ENCODE assay signal across 15 cellular contexts in the genomic region with DNA sequence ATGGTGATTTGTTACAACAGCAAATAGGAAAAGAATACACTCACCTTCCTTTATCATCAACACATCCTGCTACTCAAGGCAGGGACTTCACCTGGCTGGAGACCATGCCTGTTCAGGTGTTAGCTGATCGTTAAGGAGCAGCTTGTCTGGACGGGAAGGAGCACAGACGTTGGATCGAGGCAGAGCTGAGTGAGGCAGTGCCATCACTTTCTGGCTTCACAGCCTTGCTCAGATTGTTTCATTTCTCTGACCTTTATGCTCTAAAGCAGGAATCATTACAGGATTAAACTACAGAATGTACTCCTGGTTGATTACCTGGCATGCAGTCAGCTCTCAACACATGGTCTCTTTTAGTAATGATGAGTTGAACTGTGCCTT.
DNase-seq lines count a peak whose midpoint lies in the region; ATAC-seq, FAIRE-seq and TF ChIP-seq lines count a peak whose summit lies in the region.
"Had no signal": no experiment of that assay in that cellular context is flagged by ENCODE, and none has a peak within 500 bp of the region (broad histone marks: within the 10 kb centered on the region; RNA-seq: fewer than 3 reads in every experiment).

No MANE protein-coding gene starts in this region.

- no peak for FAIRE-seq in HepG2 (lab: Jason Lieb, UNC)
- FAIRE-seq: islet of Langerhans had no signal

- H3K27ac ChIP-seq in liver (ENCODE audit: low read depth in 1 of 2, low read length in 2 of 2) (peak overlapping the region; percentile 19 to 54), HepG2 (ENCODE audit: extremely low read length, insufficient read depth, low read length) (no peak overlapping the region), esophagus squamous epithelium (peak overlapping the region; percentile 60 to 82 (median 73)), prostate gland (peak overlapping the region; percentile 62 to 66)
- H3K27ac ChIP-seq: neural progenitor cell had no signal

- H3K4me1 ChIP-seq in liver (ENCODE audit: control insufficient read depth in 4 of 4, insufficient read depth in 4 of 4, low read length in 3 of 4): peaks cover 0 to 13% (median 5%) of the 10 kb centered on the region in 4 donors
- H3K4me1 ChIP-seq in HepG2 (ENCODE audit: insufficient read depth, low read length): no peaks in the 10 kb centered on the region
- peaks cover 0 to 67% (median 31%) of the 10 kb centered on the region in 3 donors for H3K4me1 ChIP-seq in esophagus squamous epithelium
- H3K4me1 ChIP-seq in prostate gland (replicated peaks): no peaks in the 10 kb centered on the region
- H3K4me1 ChIP-seq in HAP-1: peaks cover 9% of the 10 kb centered on the region
- H3K4me1 ChIP-seq: neural progenitor cell had no signal

- H3K4me3 ChIP-seq in liver (ENCODE audit: low read depth in 1 of 3, low read length in 3 of 3): no peak overlapping the region
- no peak overlapping the region for H3K4me3 ChIP-seq in HepG2 (replicated peaks in 1 of 3; ENCODE audit: insufficient read depth in 1 of 3, low read depth in 2 of 3, low read length in 3 of 3)
- peak overlapping the region in 1 of 4 donors; percentile 40 for H3K4me3 ChIP-seq in esophagus squamous epithelium
- H3K4me3 ChIP-seq in prostate gland: no peak overlapping the region
- H3K4me3 ChIP-seq in HAP-1: no peak overlapping the region
- H3K4me3 ChIP-seq: neural progenitor cell had no signal

- H3K4me2 ChIP-seq in HepG2 (ENCODE audit: low read depth, low read length): no peak overlapping the region
- H3K4me2 ChIP-seq: neural progenitor cell had no signal

- TF ChIP-seq CTCF in liver (IDR thresholded peaks at IDR 0.05; ENCODE audit: low read depth, low read length, missing input control) (no peak), HepG2 (CRISPR knock-in tag; IDR thresholded peaks at IDR 0.05) (no peak), esophagus squamous epithelium (IDR thresholded peaks at IDR 0.05) (no peak), prostate gland (IDR thresholded peaks at IDR 0.05) (no peak)

- CTCF ChIA-PET in HepG2 (lab: Yijun Ruan, JAX; ENCODE audit: low intra/inter-chr PET ratio, low total read pairs): no interaction called here

- H2AFZ ChIP-seq in HepG2 (ENCODE audit: low read length): no peak overlapping the region
- H2AFZ ChIP-seq: neural progenitor cell had no signal

- in situ Hi-C loops in HepG2 (cut with HindIII; ENCODE audit: extremely low pct_ligation_motif_present, low pct_unique_long_range_greater_than_20kb) (no loop called here), HAP-1 (cut with MboI; ENCODE audit: low sequenced_read_pairs) (no loop called here)

- H3K9me3 ChIP-seq in liver (ENCODE audit: control insufficient read depth in 4 of 4, low read length in 3 of 4) (no peaks in the 10 kb centered on the region), HepG2 (ENCODE audit: low read length) (no peaks in the 10 kb centered on the region), esophagus squamous epithelium (no peaks in the 10 kb centered on the region), prostate gland (no peaks in the 10 kb centered on the region), HAP-1 (peaks cover 5% of the 10 kb centered on the region; the same call in 1 of the 2 replicates)

- H3K79me2 ChIP-seq in HepG2 (ENCODE audit: insufficient read depth, low read length): no peaks in the 10 kb centered on the region

- BruUV-seq in HepG2 (replicated peaks; lab: Mats Ljungman, UMichigan): no TSS peak

- H4K20me1 ChIP-seq in HepG2 (ENCODE audit: insufficient read depth, low read length): no peaks in the 10 kb centered on the region

- no peak for ATAC-seq in HepG2
- ATAC-seq in HG03095 (IDR thresholded peaks at IDR 0.05; ENCODE audit: unreplicated experiment): no peak
- no peak for ATAC-seq in GM18498 (IDR thresholded peaks at IDR 0.05; ENCODE audit: unreplicated experiment)

- DNase-seq in HepG2 (ENCODE audit: low spot score): no peak
- no peak for DNase-seq in esophagus squamous epithelium (lab: John Stamatoyannopoulos, UW)
- no peak for DNase-seq in prostate gland (ENCODE audit: low spot score)
- no peak for DNase-seq in HAP-1 (ENCODE audit: low spot score in 2 of 2)
- no peak for DNase-seq in stimulated activated naive CD4-positive, alpha-beta T cell treated with Interleukin-2 at 50 U/mL for 16 hours (lab: John Stamatoyannopoulos, UW)
- DNase-seq: activated naive CD4-positive, alpha-beta T cell treated with Interleukin-2 at 50 U/mL for 16 hours; DMS79; MV-4-11; NCI-H345; RPMI8226 had no signal

- 72% methylated on average over 4 of the region's 4 CpGs for WGBS in liver
- 38% methylated on average over 4 of the region's 4 CpGs for WGBS in HepG2 (ENCODE audit: low lambda C conversion rate)
- 39% methylated on average over 4 of the region's 4 CpGs for WGBS in esophagus squamous epithelium, 2 donors
- WGBS in prostate gland: 23% methylated on average over 4 of the region's 4 CpGs

- no peak for TF ChIP-seq RAD21 in liver (IDR thresholded peaks at IDR 0.05)
- no peak for TF ChIP-seq RAD21 in HepG2 (CRISPR knock-in tag; IDR thresholded peaks at IDR 0.05)

- intact Hi-C loops in HepG2 (cut with micrococcal nuclease; ENCODE audit: unreplicated experiment): no loop called here
- intact Hi-C loops in esophagus squamous epithelium (cut with DNase I): no loop called here
- intact Hi-C loops in prostate gland (cut with DNase I): no loop called here

- H3K36me3 ChIP-seq in liver (ENCODE audit: control insufficient read depth in 4 of 4, insufficient read depth in 3 of 4, low read depth in 1 of 4, low read length in 3 of 4) (no peaks in the 10 kb centered on the region), HepG2 (replicated peaks in 1 of 2; ENCODE audit: control insufficient read depth in 1 of 2, insufficient read depth in 2 of 2, low read length in 2 of 2) (no peaks in the 10 kb centered on the region), esophagus squamous epithelium (peaks cover 0 to 22% (median 0%) of the 10 kb centered on the region in 3 donors), prostate gland (no peaks in the 10 kb centered on the region), HAP-1 (replicated peaks) (no peaks in the 10 kb centered on the region)
- H3K36me3 ChIP-seq: neural progenitor cell had no signal

- H3K27me3 ChIP-seq in liver (ENCODE audit: control insufficient read depth in 4 of 4, insufficient read depth in 4 of 4, low read length in 3 of 4) (no peaks in the 10 kb centered on the region), HepG2 (ENCODE audit: control insufficient read depth in 1 of 2, insufficient read depth in 2 of 2, low read length in 2 of 2) (peaks cover 3 to 15% of the 10 kb centered on the region in 2 experiments; a peak in 4 of 5 replicates), esophagus squamous epithelium (no peaks in the 10 kb centered on the region), prostate gland (replicated peaks; ENCODE audit: insufficient read depth) (no peaks in the 10 kb centered on the region), HAP-1 (ENCODE audit: low read depth) (0 out of 2 replicates have a peak, but pooled peaks cover 2% of the 10 kb centered on the region)
- H3K27me3 ChIP-seq: neural progenitor cell had no signal

- TF ChIP-seq POLR2A in HepG2 (IDR thresholded peaks at IDR 0.05; ENCODE audit: insufficient read depth in 1 of 2, low read depth in 2 of 2, low read length in 2 of 2) (no peak), esophagus squamous epithelium (IDR thresholded peaks at IDR 0.05) (no peak), prostate gland (IDR thresholded peaks at IDR 0.05) (no peak)

- H3K9ac ChIP-seq in liver (ENCODE audit: low read depth in 1 of 2, low read length in 2 of 2) (no peak overlapping the region), HepG2 (ENCODE audit: insufficient read depth, low read depth, low read length) (no peak overlapping the region)
- H3K9ac ChIP-seq: neural progenitor cell had no signal

- POLR2A ChIA-PET in HepG2 (lab: Yijun Ruan, JAX): no interaction called here

- no peak for TF ChIP-seq EP300 in HepG2 (IDR thresholded peaks at IDR 0.05; ENCODE audit: low read depth in 2 of 2, low read length in 2 of 2)
- TF ChIP-seq EP300 in HepG2 (CRISPR knock-in tag; IDR thresholded peaks at IDR 0.05; ENCODE audit: borderline replicate concordance): no peak

TF ChIP-seq in liver, 16 proteins besides CTCF, POLR2A, EP300 and RAD21 (continues in another document):
- TF ChIP-seq FOXA2 (IDR thresholded peaks at IDR 0.05): no peak

TF ChIP-seq in HepG2, 621 proteins besides CTCF, POLR2A, EP300 and RAD21:
- no peak for TF ChIP-seq ELF4 (CRISPR knock-in tag; IDR thresholded peaks at IDR 0.05; ENCODE audit: borderline replicate concordance)
- TF ChIP-seq ZNF138 (CRISPR knock-in tag; IDR thresholded peaks at IDR 0.05; ENCODE audit: low read depth): no peak
